In genomic region chr13:99829156-99829555, GRCh38 we compare ENCODE assay signal across 36 cellular contexts.
"Had no signal": no experiment of that assay in that cellular context is flagged by ENCODE, and none has a peak within 500 bp of the region (broad histone marks: within the 10 kb centered on the region; RNA-seq: fewer than 3 reads in every experiment).

No MANE protein-coding gene starts in this region.

- H3K9me3 ChIP-seq: ascending aorta, breast epithelium had no signal

- FAIRE-seq: colon, TTC549 had no signal

- ATAC-seq: activated CD4-positive, alpha-beta T cell treated with anti-CD3 and anti-CD28 coated beads for 36 hours; activated CD4-positive, CD25-positive, alpha-beta regulatory T cell treated with anti-CD3 and anti-CD28 coated beads, Interleukin-2, amount 50 U/mL, for 24 hours; activated CD8-positive, alpha-beta memory T cell treated with anti-CD3 and anti-CD28 coated beads, Interleukin-2, amount 10 ng/mL, durations not matched to agents 7 days and 5 days; activated CD8-positive, alpha-beta T cell treated with anti-CD3 and anti-CD28 coated beads, Interleukin-2, amount 10 ng/mL, durations not matched to agents 7 days and 5 days; activated naive CD8-positive, alpha-beta T cell treated with anti-CD3 and anti-CD28 coated beads, Interleukin-2, amount 50 U/mL, for 24 hours had no signal

- H3K27me3 Mint-ChIP-seq: activated CD4-positive, alpha-beta T cell treated with anti-CD3 and anti-CD28 coated beads for 36 hours; activated CD4-positive, alpha-beta T cell treated with anti-CD3 and anti-CD28 coated beads, Interleukin-2, amount 10 ng/mL, durations not matched to agents 7 days and 5 days; activated naive CD4-positive, alpha-beta T cell treated with anti-CD3 and anti-CD28 coated beads, Interleukin-2, amount 10 ng/mL, durations not matched to agents 7 days and 5 days; activated naive CD4-positive, alpha-beta T cell treated with anti-CD3 and anti-CD28 coated beads, Interleukin-2, amount 50 U/mL, for 24 hours; activated naive CD8-positive, alpha-beta T cell; activated naive CD8-positive, alpha-beta T cell treated with anti-CD3 and anti-CD28 coated beads, Interleukin-2, amount 10 ng/mL, durations not matched to agents 7 days and 5 days; activated naive CD8-positive, alpha-beta T cell treated with anti-CD3 and anti-CD28 coated beads, Interleukin-2, amount 50 U/mL, for 24 hours; activated T-cell treated with anti-CD3 and anti-CD28 coated beads, Interleukin-2, amount 50 U/mL, for 24 hours had no signal

- DNase-seq: activated CD4-positive, alpha-beta memory T cell treated with anti-CD3 and anti-CD28 coated beads, Interleukin-2, amount 10 ng/mL, durations not matched to agents 7 days and 5 days; activated CD4-positive, alpha-beta T cell treated with anti-CD3 and anti-CD28 coated beads for 1 hour; activated CD4-positive, alpha-beta T cell treated with anti-CD3 and anti-CD28 coated beads for 36 hours; activated CD4-positive, alpha-beta T cell treated with anti-CD3 and anti-CD28 coated beads for 48 hours; activated CD4-positive, alpha-beta T cell treated with anti-CD3 and anti-CD28 coated beads, Interleukin-2, amount 10 ng/mL, durations not matched to agents 7 days and 5 days; activated CD4-positive, alpha-beta T cell treated with anti-CD3 and anti-CD28 coated beads, Interleukin-2, amount 50 U/mL, for 48 hours; activated CD4-positive, CD25-positive, alpha-beta regulatory T cell; activated CD8-positive, alpha-beta memory T cell treated with anti-CD3 and anti-CD28 coated beads for 24 hours; activated CD8-positive, alpha-beta memory T cell treated with anti-CD3 and anti-CD28 coated beads, Interleukin-2, amount 10 ng/mL, durations not matched to agents 7 days and 5 days; activated CD8-positive, alpha-beta memory T cell treated with anti-CD3 and anti-CD28 coated beads, Interleukin-2, amount 50 U/mL, for 48 hours; activated CD8-positive, alpha-beta T cell treated with anti-CD3 and anti-CD28 coated beads, Interleukin-2, amount 10 ng/mL, durations not matched to agents 7 days and 5 days; activated effector memory CD4-positive, alpha-beta T cell treated with Interleukin-2 at 50 U/mL for 16 hours; activated gamma-delta T cell; activated naive CD4-positive, alpha-beta T cell treated with anti-CD3 and anti-CD28 coated beads, Interleukin-2, amount 10 ng/mL, durations not matched to agents 7 days and 5 days; activated naive CD4-positive, alpha-beta T cell treated with Interleukin-2 at 50 U/mL for 16 hours; activated naive CD8-positive, alpha-beta T cell treated with anti-CD3 and anti-CD28 coated beads, Interleukin-2, amount 10 ng/mL, durations not matched to agents 7 days and 5 days; activated naive CD8-positive, alpha-beta T cell treated with anti-CD3 and anti-CD28 coated beads, Interleukin-2, amount 50 U/mL, for 24 hours; activated T-cell treated with anti-CD3 and anti-CD28 coated beads, Interleukin-2, amount 50 U/mL, for 24 hours; activated T-cell treated with anti-CD3 and anti-CD28 coated beads, Interleukin-2, amount 50 U/mL, for 48 hours; amygdala; brain microvascular endothelial cell; central memory CD4-positive, alpha-beta T cell; cerebellar nuclear complex; T-helper 2 cell; T-helper 9 cell had no signal

- H3K27ac Mint-ChIP-seq: activated CD4-positive, alpha-beta memory T cell treated with anti-CD3 and anti-CD28 coated beads, Interleukin-2, amount 10 ng/mL, durations not matched to agents 7 days and 5 days; activated CD4-positive, alpha-beta T cell treated with anti-CD3 and anti-CD28 coated beads for 36 hours; activated CD4-positive, alpha-beta T cell treated with anti-CD3 and anti-CD28 coated beads, Interleukin-2, amount 10 ng/mL, durations not matched to agents 7 days and 5 days; activated CD8-positive, alpha-beta memory T cell treated with anti-CD3 and anti-CD28 coated beads, Interleukin-2, amount 10 ng/mL, durations not matched to agents 7 days and 5 days; activated CD8-positive, alpha-beta T cell treated with anti-CD3 and anti-CD28 coated beads, Interleukin-2, amount 10 ng/mL, durations not matched to agents 7 days and 5 days; activated naive CD4-positive, alpha-beta T cell treated with anti-CD3 and anti-CD28 coated beads, Interleukin-2, amount 10 ng/mL, durations not matched to agents 7 days and 5 days; activated naive CD4-positive, alpha-beta T cell treated with anti-CD3 and anti-CD28 coated beads, Interleukin-2, amount 50 U/mL, for 24 hours; activated naive CD8-positive, alpha-beta T cell; activated naive CD8-positive, alpha-beta T cell treated with anti-CD3 and anti-CD28 coated beads, Interleukin-2, amount 10 ng/mL, durations not matched to agents 7 days and 5 days; activated naive CD8-positive, alpha-beta T cell treated with anti-CD3 and anti-CD28 coated beads, Interleukin-2, amount 50 U/mL, for 24 hours; activated T-cell treated with anti-CD3 and anti-CD28 coated beads, Interleukin-2, amount 50 U/mL, for 24 hours; activated T-helper 2 cell treated with anti-CD3 and anti-CD28 coated beads, Interferon-gamma antibody, Interleukin-2, Interleukin-4, amounts not matched to agents 10 μg/mL and 5 μg/mL and 100 μg/mL, durations not matched to agents 14 hours and 24 hours and 36 hours; T-helper 1 cell treated with Interleukin-12 subunit alpha and Interleukin-12 subunit beta and Interleukin-4 antibody, amounts not matched to agents 30 μg/mL and 1 μg/mL, for 36 hours; T-helper 2 cell treated with Interferon-gamma antibody and Interleukin-4, amounts not matched to agents 5 μg/mL and 100 μg/mL, for 36 hours had no signal

- H3K4me1 ChIP-seq: ascending aorta, breast epithelium had no signal

- H3K4me1 Mint-ChIP-seq: activated CD4-positive, alpha-beta memory T cell treated with anti-CD3 and anti-CD28 coated beads, Interleukin-2, amount 10 ng/mL, durations not matched to agents 7 days and 5 days; activated CD4-positive, alpha-beta T cell treated with anti-CD3 and anti-CD28 coated beads for 36 hours; activated CD4-positive, alpha-beta T cell treated with anti-CD3 and anti-CD28 coated beads, Interleukin-2, amount 10 ng/mL, durations not matched to agents 7 days and 5 days; activated CD8-positive, alpha-beta memory T cell treated with anti-CD3 and anti-CD28 coated beads, Interleukin-2, amount 10 ng/mL, durations not matched to agents 7 days and 5 days; activated naive CD4-positive, alpha-beta T cell treated with anti-CD3 and anti-CD28 coated beads, Interleukin-2, amount 10 ng/mL, durations not matched to agents 7 days and 5 days; activated naive CD4-positive, alpha-beta T cell treated with anti-CD3 and anti-CD28 coated beads, Interleukin-2, amount 50 U/mL, for 24 hours; activated naive CD8-positive, alpha-beta T cell treated with anti-CD3 and anti-CD28 coated beads, Interleukin-2, amount 10 ng/mL, durations not matched to agents 7 days and 5 days; activated naive CD8-positive, alpha-beta T cell treated with anti-CD3 and anti-CD28 coated beads, Interleukin-2, amount 50 U/mL, for 24 hours had no signal

- H3K36me3 Mint-ChIP-seq: activated CD8-positive, alpha-beta memory T cell treated with anti-CD3 and anti-CD28 coated beads, Interleukin-2, amount 10 ng/mL, durations not matched to agents 7 days and 5 days; activated naive CD4-positive, alpha-beta T cell treated with anti-CD3 and anti-CD28 coated beads, Interleukin-2, amount 10 ng/mL, durations not matched to agents 7 days and 5 days; activated naive CD8-positive, alpha-beta T cell treated with anti-CD3 and anti-CD28 coated beads, Interleukin-2, amount 10 ng/mL, durations not matched to agents 7 days and 5 days had no signal

- H3K4me3 ChIP-seq: ascending aorta, breast epithelium had no signal

- H3K27ac ChIP-seq: ascending aorta, brain microvascular endothelial cell, breast epithelium, VCaP had no signal

- H3K36me3 ChIP-seq: ascending aorta, brain microvascular endothelial cell, breast epithelium had no signal

- H3K4me3 Mint-ChIP-seq: activated CD4-positive, alpha-beta memory T cell treated with anti-CD3 and anti-CD28 coated beads, Interleukin-2, amount 10 ng/mL, durations not matched to agents 7 days and 5 days; activated CD4-positive, alpha-beta T cell treated with anti-CD3 and anti-CD28 coated beads for 36 hours; activated CD4-positive, alpha-beta T cell treated with anti-CD3 and anti-CD28 coated beads, Interleukin-2, amount 10 ng/mL, durations not matched to agents 7 days and 5 days; activated CD8-positive, alpha-beta memory T cell treated with anti-CD3 and anti-CD28 coated beads, Interleukin-2, amount 10 ng/mL, durations not matched to agents 7 days and 5 days; activated CD8-positive, alpha-beta T cell treated with anti-CD3 and anti-CD28 coated beads, Interleukin-2, amount 10 ng/mL, durations not matched to agents 7 days and 5 days; activated naive CD4-positive, alpha-beta T cell treated with anti-CD3 and anti-CD28 coated beads, Interleukin-2, amount 10 ng/mL, durations not matched to agents 7 days and 5 days; activated naive CD4-positive, alpha-beta T cell treated with anti-CD3 and anti-CD28 coated beads, Interleukin-2, amount 50 U/mL, for 24 hours; activated naive CD8-positive, alpha-beta T cell; activated naive CD8-positive, alpha-beta T cell treated with anti-CD3 and anti-CD28 coated beads, Interleukin-2, amount 10 ng/mL, durations not matched to agents 7 days and 5 days; activated naive CD8-positive, alpha-beta T cell treated with anti-CD3 and anti-CD28 coated beads, Interleukin-2, amount 50 U/mL, for 24 hours; activated T-cell treated with anti-CD3 and anti-CD28 coated beads, Interleukin-2, amount 50 U/mL, for 24 hours; T-helper 1 cell treated with Interleukin-12 subunit alpha and Interleukin-12 subunit beta and Interleukin-4 antibody, amounts not matched to agents 30 μg/mL and 1 μg/mL, for 36 hours; T-helper 2 cell treated with Interferon-gamma antibody and Interleukin-4, amounts not matched to agents 5 μg/mL and 100 μg/mL, for 36 hours had no signal

- H3K27me3 ChIP-seq: ascending aorta, brain microvascular endothelial cell, breast epithelium had no signal

- H3K9me3 Mint-ChIP-seq: activated CD4-positive, alpha-beta memory T cell treated with anti-CD3 and anti-CD28 coated beads, Interleukin-2, amount 10 ng/mL, durations not matched to agents 7 days and 5 days; activated CD4-positive, alpha-beta T cell treated with anti-CD3 and anti-CD28 coated beads, Interleukin-2, amount 10 ng/mL, durations not matched to agents 7 days and 5 days; activated naive CD4-positive, alpha-beta T cell treated with anti-CD3 and anti-CD28 coated beads, Interleukin-2, amount 10 ng/mL, durations not matched to agents 7 days and 5 days; activated naive CD4-positive, alpha-beta T cell treated with anti-CD3 and anti-CD28 coated beads, Interleukin-2, amount 50 U/mL, for 24 hours; activated naive CD8-positive, alpha-beta T cell treated with anti-CD3 and anti-CD28 coated beads, Interleukin-2, amount 10 ng/mL, durations not matched to agents 7 days and 5 days; activated naive CD8-positive, alpha-beta T cell treated with anti-CD3 and anti-CD28 coated beads, Interleukin-2, amount 50 U/mL, for 24 hours; activated T-cell treated with anti-CD3 and anti-CD28 coated beads, Interleukin-2, amount 50 U/mL, for 24 hours; activated T-helper 2 cell treated with anti-CD3 and anti-CD28 coated beads, Interferon-gamma antibody, Interleukin-2, Interleukin-4, amounts not matched to agents 10 μg/mL and 5 μg/mL and 100 μg/mL, durations not matched to agents 14 hours and 24 hours and 36 hours; T-helper 1 cell treated with Interleukin-12 subunit alpha and Interleukin-12 subunit beta and Interleukin-4 antibody, amounts not matched to agents 30 μg/mL and 1 μg/mL, for 36 hours; T-helper 2 cell treated with Interferon-gamma antibody and Interleukin-4, amounts not matched to agents 5 μg/mL and 100 μg/mL, for 36 hours had no signal
